1 cellular context compared by ENCODE assay signal in genomic region chr12:50613463-50613862, GRCh38.
TF ChIP-seq lines count a peak whose summit lies in the region.

No MANE protein-coding gene starts in this region.

TF ChIP-seq in HepG2, 621 proteins besides CTCF, POLR2A, EP300 and RAD21 (continued from another document):
- TF ChIP-seq TRIM22 (IDR thresholded peaks at IDR 0.05) = no peak
- no peak for TF ChIP-seq FOXA1 (IDR thresholded peaks at IDR 0.05)
- no peak for TF ChIP-seq FOXA1 (CRISPR knock-in tag; IDR thresholded peaks at IDR 0.05)
- TF ChIP-seq EED (CRISPR knock-in tag; IDR thresholded peaks at IDR 0.05) = no peak
- TF ChIP-seq, protein P1, sequence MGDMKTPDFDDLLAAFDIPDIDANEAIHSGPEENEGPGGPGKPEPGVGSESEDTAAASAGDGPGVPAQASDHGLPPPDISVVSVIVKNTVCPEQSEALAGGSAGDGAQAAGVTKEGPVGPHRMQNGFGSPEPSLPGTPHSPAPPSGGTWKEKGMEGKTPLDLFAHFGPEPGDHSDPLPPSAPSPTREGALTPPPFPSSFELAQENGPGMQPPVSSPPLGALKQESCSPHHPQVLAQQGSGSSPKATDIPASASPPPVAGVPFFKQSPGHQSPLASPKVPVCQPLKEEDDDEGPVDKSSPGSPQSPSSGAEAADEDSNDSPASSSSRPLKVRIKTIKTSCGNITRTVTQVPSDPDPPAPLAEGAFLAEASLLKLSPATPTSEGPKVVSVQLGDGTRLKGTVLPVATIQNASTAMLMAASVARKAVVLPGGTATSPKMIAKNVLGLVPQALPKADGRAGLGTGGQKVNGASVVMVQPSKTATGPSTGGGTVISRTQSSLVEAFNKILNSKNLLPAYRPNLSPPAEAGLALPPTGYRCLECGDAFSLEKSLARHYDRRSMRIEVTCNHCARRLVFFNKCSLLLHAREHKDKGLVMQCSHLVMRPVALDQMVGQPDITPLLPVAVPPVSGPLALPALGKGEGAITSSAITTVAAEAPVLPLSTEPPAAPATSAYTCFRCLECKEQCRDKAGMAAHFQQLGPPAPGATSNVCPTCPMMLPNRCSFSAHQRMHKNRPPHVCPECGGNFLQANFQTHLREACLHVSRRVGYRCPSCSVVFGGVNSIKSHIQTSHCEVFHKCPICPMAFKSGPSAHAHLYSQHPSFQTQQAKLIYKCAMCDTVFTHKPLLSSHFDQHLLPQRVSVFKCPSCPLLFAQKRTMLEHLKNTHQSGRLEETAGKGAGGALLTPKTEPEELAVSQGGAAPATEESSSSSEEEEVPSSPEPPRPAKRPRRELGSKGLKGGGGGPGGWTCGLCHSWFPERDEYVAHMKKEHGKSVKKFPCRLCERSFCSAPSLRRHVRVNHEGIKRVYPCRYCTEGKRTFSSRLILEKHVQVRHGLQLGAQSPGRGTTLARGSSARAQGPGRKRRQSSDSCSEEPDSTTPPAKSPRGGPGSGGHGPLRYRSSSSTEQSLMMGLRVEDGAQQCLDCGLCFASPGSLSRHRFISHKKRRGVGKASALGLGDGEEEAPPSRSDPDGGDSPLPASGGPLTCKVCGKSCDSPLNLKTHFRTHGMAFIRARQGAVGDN (CRISPR knock-in tag; IDR thresholded peaks at IDR 0.05) = no peak
- no peak for TF ChIP-seq ZNF329 (CRISPR knock-in tag; IDR thresholded peaks at IDR 0.05; ENCODE audit: low read depth)
- no peak for TF ChIP-seq ZUFSP (CRISPR knock-in tag; IDR thresholded peaks at IDR 0.05; ENCODE audit: borderline replicate concordance)
- no peak for TF ChIP-seq RBFOX2 (IDR thresholded peaks at IDR 0.05; ENCODE audit: low read depth, low read length)
- no peak for TF ChIP-seq HNRNPUL1 (IDR thresholded peaks at IDR 0.05; ENCODE audit: low read depth, low read length)
- TF ChIP-seq, protein P2, sequence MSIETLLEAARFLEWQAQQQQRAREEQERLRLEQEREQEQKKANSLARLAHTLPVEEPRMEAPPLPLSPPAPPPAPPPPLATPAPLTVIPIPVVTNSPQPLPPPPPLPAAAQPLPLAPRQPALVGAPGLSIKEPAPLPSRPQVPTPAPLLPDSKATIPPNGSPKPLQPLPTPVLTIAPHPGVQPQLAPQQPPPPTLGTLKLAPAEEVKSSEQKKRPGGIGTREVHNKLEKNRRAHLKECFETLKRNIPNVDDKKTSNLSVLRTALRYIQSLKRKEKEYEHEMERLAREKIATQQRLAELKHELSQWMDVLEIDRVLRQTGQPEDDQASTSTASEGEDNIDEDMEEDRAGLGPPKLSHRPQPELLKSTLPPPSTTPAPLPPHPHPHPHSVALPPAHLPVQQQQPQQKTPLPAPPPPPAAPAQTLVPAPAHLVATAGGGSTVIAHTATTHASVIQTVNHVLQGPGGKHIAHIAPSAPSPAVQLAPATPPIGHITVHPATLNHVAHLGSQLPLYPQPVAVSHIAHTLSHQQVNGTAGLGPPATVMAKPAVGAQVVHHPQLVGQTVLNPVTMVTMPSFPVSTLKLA (IDR thresholded peaks at IDR 0.05) = no peak
TF ChIP-seq in HepG2: peak in this region for 0.
